21 cellular contexts compared by ENCODE assay signal in genomic region chr6:38724343-38724742, GRCh38. TPM values are rescaled to one million over a fixed set of nuclear protein-coding genes. Genes with fewer than 3 reads are reported as not detected.
A peak's percentile ranks its signal among the peaks of the same experiment; 100 is the strongest.
DNase-seq lines count a peak whose midpoint lies in the region; ATAC-seq, FAIRE-seq and TF ChIP-seq lines count a peak whose summit lies in the region.
"Had no signal": no experiment of that assay in that cellular context is flagged by ENCODE, and none has a peak within 500 bp of the region (broad histone marks: within the 10 kb centered on the region; RNA-seq: fewer than 3 reads in every experiment).

No MANE protein-coding gene starts in this region.

- no peaks in the 10 kb centered on the region for H3K79me2 ChIP-seq in astrocyte (ENCODE audit: insufficient read depth, low read length)

- peaks cover 5 to 7% of the 10 kb centered on the region in 2 donors for H3K36me3 Mint-ChIP-seq in activated naive CD4-positive, alpha-beta T cell treated with anti-CD3 and anti-CD28 coated beads, Interleukin-2, amount 50 U/mL, for 72 hours
- H3K36me3 Mint-ChIP-seq in astrocyte (ENCODE audit: low read depth, unreplicated experiment): no peaks in the 10 kb centered on the region
- H3K36me3 Mint-ChIP-seq: CD4-positive, CD25-positive, alpha-beta regulatory T cell had no signal

- no peak overlapping the region for H2AFZ ChIP-seq in astrocyte (ENCODE audit: low read depth, low read length)
- H2AFZ ChIP-seq: GM23248 had no signal

- no peak overlapping the region for H3K27ac Mint-ChIP-seq in activated naive CD4-positive, alpha-beta T cell treated with anti-CD3 and anti-CD28 coated beads, Interleukin-2, amount 50 U/mL, for 72 hours
- peak overlapping the region; percentile 49 for H3K27ac Mint-ChIP-seq in astrocyte (ENCODE audit: unreplicated experiment)
- H3K27ac Mint-ChIP-seq: CD4-positive, CD25-positive, alpha-beta regulatory T cell had no signal

- TF ChIP-seq CTCF in astrocyte (IDR thresholded peaks at IDR 0.05; ENCODE audit: insufficient read depth, low read depth, low read length): no peak

- no peak overlapping the region for H3K9ac ChIP-seq in astrocyte (ENCODE audit: low read length)
- H3K9ac ChIP-seq: GM23248 had no signal

- no peaks in the 10 kb centered on the region for H4K20me1 ChIP-seq in astrocyte (ENCODE audit: insufficient read depth, low read length)

- H3K4me3 ChIP-seq in astrocyte (ENCODE audit: insufficient read depth, low read depth, low read length): no peak overlapping the region
- H3K4me3 ChIP-seq: GM23248, HAP-1 had no signal

- no peak overlapping the region for H3K27ac ChIP-seq in astrocyte (ENCODE audit: low read depth, low read length)
- H3K27ac ChIP-seq: GM23248 had no signal

- H3K36me3 ChIP-seq in astrocyte (ENCODE audit: insufficient read depth, low read length): no peaks in the 10 kb centered on the region
- H3K36me3 ChIP-seq: BE2C, HAP-1 had no signal

- no peak overlapping the region for H3K4me3 Mint-ChIP-seq in astrocyte (ENCODE audit: unreplicated experiment)
- H3K4me3 Mint-ChIP-seq: CD4-positive, CD25-positive, alpha-beta regulatory T cell had no signal

- peaks cover 3% of the 10 kb centered on the region for H3K4me1 ChIP-seq in astrocyte (ENCODE audit: insufficient read depth, low read length)
- H3K4me1 ChIP-seq: Caco-2, HAP-1 had no signal

- no peak overlapping the region for H3K4me2 ChIP-seq in astrocyte (ENCODE audit: low read length)

- peaks cover 6% of the 10 kb centered on the region for H3K27me3 ChIP-seq in astrocyte (ENCODE audit: insufficient read depth, low read length)
- H3K27me3 ChIP-seq: BE2C had no signal

- H3K9me3 ChIP-seq in astrocyte (ENCODE audit: insufficient read depth, low read depth, low read length): no peaks in the 10 kb centered on the region
- H3K9me3 ChIP-seq: BE2C, Caco-2, HAP-1 had no signal

- H3K9me3 Mint-ChIP-seq in activated naive CD4-positive, alpha-beta T cell treated with anti-CD3 and anti-CD28 coated beads, Interleukin-2, amount 50 U/mL, for 72 hours: peaks cover 0 to 13% of the 10 kb centered on the region in 2 donors
- peaks cover 2% of the 10 kb centered on the region for H3K9me3 Mint-ChIP-seq in astrocyte (ENCODE audit: unreplicated experiment)

- no peak for FAIRE-seq in astrocyte (lab: Jason Lieb, UNC)
- FAIRE-seq: A204.1, D721Med, G401.6, GM12891, GM19239, HepG2 had no signal

- peaks cover 1% of the 10 kb centered on the region for H3K27me3 Mint-ChIP-seq in astrocyte (ENCODE audit: low read depth, unreplicated experiment)

- H3K4me1 Mint-ChIP-seq in astrocyte (ENCODE audit: low read depth, unreplicated experiment): peaks cover 7% of the 10 kb centered on the region
- H3K4me1 Mint-ChIP-seq: CD4-positive, CD25-positive, alpha-beta regulatory T cell had no signal

- no peak for DNase-seq in activated naive CD4-positive, alpha-beta T cell treated with anti-CD3 and anti-CD28 coated beads, Interleukin-2, amount 50 U/mL, for 72 hours (ENCODE audit: low spot score in 2 of 2)
- no peak for DNase-seq in activated naive CD4-positive, alpha-beta T cell (lab: John Stamatoyannopoulos, UW)
- peak; percentile 17 for DNase-seq in RKO (ENCODE audit: low spot score)
- no peak for DNase-seq in astrocyte (ENCODE audit: low read depth)
- DNase-seq in kidney tubule cell (ENCODE audit: low spot score): peak; percentile 32
- DNase-seq in anterior cingulate cortex (lab: John Stamatoyannopoulos, UW): no peak
- DNase-seq: ACHN; BE2C; C1 segment of cervical spinal cord; Caco-2; CD4-positive, CD25-positive, alpha-beta regulatory T cell; GM23248 had no signal

- ATAC-seq in activated naive CD4-positive, alpha-beta T cell treated with anti-CD3 and anti-CD28 coated beads, Interleukin-2, amount 50 U/mL, for 72 hours: peak; percentile 29 to 49
- no peak for ATAC-seq in activated CD4-positive, CD25-positive, alpha-beta regulatory T cell treated with anti-CD3 and anti-CD28 coated beads, Interleukin-2, amount 50 U/mL, for 24 hours
- ATAC-seq: HepG2 had no signal

RNA-seq across cellular contexts. Expression of gene DNAH8, which starts 9.2 kb away (rescaled TPM):
- total RNA-seq in activated naive CD4-positive, alpha-beta T cell treated with anti-CD3 and anti-CD28 coated beads, Interleukin-2, amount 50 U/mL, for 72 hours: 1 to 10 TPM in 1 of 2 donors, not detected in 1; 1.1 TPM
- not detected in 2 replicates for total RNA-seq in astrocyte
- total RNA-seq: Caco-2, GM23248, H4, HepG2 had no signal

RNA-seq across cellular contexts. Expression of gene GLO1, which starts 21.4 kb away (rescaled TPM):
- 100 to 1,000 TPM; 121 to 138 TPM for total RNA-seq in activated naive CD4-positive, alpha-beta T cell treated with anti-CD3 and anti-CD28 coated beads, Interleukin-2, amount 50 U/mL, for 72 hours
- 154 and 172 TPM in 2 replicates for total RNA-seq in astrocyte

Comparison
In these comparisons a context has a peak if more than half of its experiments do, and no peak if none do; other contexts are left out.
1. ATAC-seq: peak in activated naive CD4-positive, alpha-beta T cell treated with anti-CD3 and anti-CD28 coated beads, Interleukin-2, amount 50 U/mL, for 72 hours (2 of 2); none in activated CD4-positive, CD25-positive, alpha-beta regulatory T cell treated with anti-CD3 and anti-CD28 coated beads, Interleukin-2, amount 50 U/mL, for 24 hours (0 of 2).
2. DNase-seq: peak in RKO (single experiment) and kidney tubule cell (single experiment); none in activated naive CD4-positive, alpha-beta T cell treated with anti-CD3 and anti-CD28 coated beads, Interleukin-2, amount 50 U/mL, for 72 hours (0 of 2), activated naive CD4-positive, alpha-beta T cell (0 of 4), astrocyte (single experiment) and anterior cingulate cortex (0 of 58).